ENCODE assay signal across 1 cellular context in the genomic region with DNA sequence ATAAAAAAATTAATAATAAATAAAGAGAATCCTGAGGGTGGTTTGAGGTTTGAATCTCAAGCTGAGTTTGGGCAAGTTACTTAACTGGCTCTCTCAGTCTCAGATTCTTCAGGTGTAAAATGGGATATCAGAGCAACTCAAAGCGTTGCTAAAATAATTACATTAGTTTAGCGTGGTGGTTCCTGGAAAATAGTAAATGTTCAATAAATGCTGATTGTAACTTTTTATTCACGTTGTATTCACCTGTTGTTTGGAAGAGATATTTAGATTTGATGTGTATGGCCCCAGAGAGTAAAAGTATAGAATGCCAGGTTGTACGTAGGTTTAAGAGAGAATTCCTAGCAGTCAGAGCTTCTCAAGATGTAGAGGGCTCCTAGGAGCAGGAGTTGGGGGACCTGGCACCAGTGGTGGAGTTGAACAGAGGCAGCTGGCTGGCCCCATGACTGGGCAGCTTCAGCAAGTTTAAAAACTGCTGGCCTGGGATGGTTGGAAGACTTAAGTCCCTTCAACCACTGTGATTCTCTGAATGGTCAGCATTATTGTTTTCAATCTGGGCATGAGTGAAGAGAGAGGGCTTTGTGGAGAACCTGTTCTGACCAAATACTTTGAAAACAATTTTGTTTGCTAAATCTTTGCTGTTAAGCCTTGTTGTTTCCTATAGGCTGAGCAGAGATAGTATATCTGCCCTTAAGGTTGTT.
TF ChIP-seq lines count a peak whose summit lies in the region.

No MANE protein-coding gene starts in this region.

TF ChIP-seq in K562, 482 proteins besides CTCF, POLR2A, EP300 and RAD21:
- TF ChIP-seq C11orf30 (IDR thresholded peaks at IDR 0.05; ENCODE audit: low read depth) (peak; percentile 49), MBD2 (IDR thresholded peaks at IDR 0.05; ENCODE audit: borderline replicate concordance, low read depth) (no peak), ZNF316 (IDR thresholded peaks at IDR 0.05) (peak; percentile 66; the same call in 1 of the 2 replicates), ZNF695 (CRISPR knock-in tag; IDR thresholded peaks at IDR 0.05) (no peak), KLF6 (CRISPR knock-in tag; IDR thresholded peaks at IDR 0.05; ENCODE audit: borderline replicate concordance) (no peak), ZBTB8A (IDR thresholded peaks at IDR 0.05; ENCODE audit: partially characterized antibody) (no peak), SAFB2 (IDR thresholded peaks at IDR 0.05; ENCODE audit: borderline replicate concordance, low read depth, low read length, severe bottlenecking) (no peak)
- TF ChIP-seq, protein P1, sequence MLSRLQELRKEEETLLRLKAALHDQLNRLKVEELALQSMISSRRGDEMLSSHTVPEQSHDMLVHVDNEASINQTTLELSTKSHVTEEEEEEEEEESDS (CRISPR knock-in tag; IDR thresholded peaks at IDR 0.05), result no peak
